Comparison of ENCODE assay signal across 8 cellular contexts in the genomic region with DNA sequence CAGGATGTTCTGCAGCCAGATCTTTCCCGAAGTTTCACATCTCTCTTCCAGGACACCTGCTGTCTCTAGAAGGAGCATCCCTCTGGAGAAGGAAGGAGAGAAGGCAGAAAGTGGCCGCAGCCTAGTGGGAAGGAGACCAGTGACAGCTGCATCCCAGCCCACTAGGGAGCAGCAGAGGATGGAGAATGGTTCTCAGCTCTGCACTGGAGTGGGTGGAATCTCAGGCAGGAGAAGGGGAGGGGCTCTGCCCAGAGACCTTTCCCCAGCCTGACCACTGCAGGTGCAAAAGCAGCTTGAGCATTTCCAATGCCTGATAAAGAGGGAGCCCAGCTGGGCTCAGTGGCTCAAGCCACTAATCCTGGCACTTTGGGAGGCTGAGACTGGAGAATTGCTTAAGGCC. TPM values are rescaled to one million over a fixed set of nuclear protein-coding genes. Genes with fewer than 3 reads are reported as not detected.
DNase-seq lines count a peak whose midpoint lies in the region; ATAC-seq and TF ChIP-seq lines count a peak whose summit lies in the region.

No MANE protein-coding gene starts in this region.

- H2AFZ ChIP-seq in Loucy (ENCODE audit: low read length) (no peak overlapping the region), PC-3 (ENCODE audit: low read length) (no peak overlapping the region)

- no peaks in the 10 kb centered on the region for H3K79me2 ChIP-seq in Loucy (ENCODE audit: insufficient read depth, low read length)
- no peaks in the 10 kb centered on the region for H3K79me2 ChIP-seq in PC-3 (ENCODE audit: low read length)

- H4K20me1 ChIP-seq in Loucy (ENCODE audit: insufficient read depth, low read length, poor library complexity, severe bottlenecking) (no peaks in the 10 kb centered on the region), PC-3 (ENCODE audit: low read length) (no peaks in the 10 kb centered on the region)

- no peak overlapping the region for H3K4me2 ChIP-seq in Loucy (ENCODE audit: low read depth, low read length, poor library complexity, severe bottlenecking)
- no peak overlapping the region for H3K4me2 ChIP-seq in PC-3 (ENCODE audit: low read length)

- DNase-seq in DMS79 treated with DMSO at 0.1 percent for 48 hours (lab: John Stamatoyannopoulos, UW) = peak; percentile 76
- DNase-seq in PC-3 = peak; percentile 77
- DNase-seq in ecto neural progenitor cell (ENCODE audit: low spot score) = peak; percentile 85
- peak in 1 of 2 experiments; percentile 81 for DNase-seq in mesothelial cell of epicardium (ENCODE audit: low spot score in 2 of 2, unreplicated experiment in 2 of 2)
- no peak for DNase-seq in cerebellar nuclear complex (lab: John Stamatoyannopoulos, UW)
- no peak for DNase-seq in activated CD4-positive, CD25-positive, alpha-beta regulatory T cell (lab: John Stamatoyannopoulos, UW)

- CTCF ChIA-PET in PC-3 (lab: Charles Lee) = interaction anchor here (0.6 to 1.6 kb wide), 3 partner anchors 32 to 316 kb away, joined by 4 to 11 read pairs (median 9); no protein-coding TSS in a partner anchor

- no peak overlapping the region for H3K27ac Mint-ChIP-seq in mesothelial cell of epicardium

- H3K36me3 ChIP-seq in Loucy (ENCODE audit: insufficient read depth, low read length) = no peaks in the 10 kb centered on the region
- no peaks in the 10 kb centered on the region; the same call in 1 of the 2 replicates for H3K36me3 ChIP-seq in PC-3 (ENCODE audit: low read depth, low read length)

- H3K36me3 Mint-ChIP-seq in mesothelial cell of epicardium = no peaks in the 10 kb centered on the region

- H3K9me2 ChIP-seq in Loucy (replicated peaks; ENCODE audit: low read depth, low read length) (no peaks in the 10 kb centered on the region), PC-3 (replicated peaks; ENCODE audit: low read length) (no peaks in the 10 kb centered on the region)

- peaks cover 26% of the 10 kb centered on the region for H3K4me1 Mint-ChIP-seq in mesothelial cell of epicardium

- H3F3A ChIP-seq in Loucy (ENCODE audit: low read depth) = no peaks in the 10 kb centered on the region
- no peaks in the 10 kb centered on the region for H3F3A ChIP-seq in PC-3 (ENCODE audit: low read length, unreplicated experiment)

- BruUV-seq in PC-3 (replicated peaks; lab: Mats Ljungman, UMichigan) = no TSS peak

- H3K9ac ChIP-seq in Loucy (ENCODE audit: low read depth, low read length, poor library complexity, severe bottlenecking) = no peak overlapping the region
- no peak overlapping the region for H3K9ac ChIP-seq in PC-3 (ENCODE audit: low read length)

- H3K27me3 ChIP-seq in Loucy (ENCODE audit: insufficient read depth, low read length, poor library complexity, severe bottlenecking) (no peaks in the 10 kb centered on the region), PC-3 (ENCODE audit: low read length) (peaks cover 53% of the 10 kb centered on the region)

- peak; percentile 93 for ATAC-seq in PC-3
- no peak for ATAC-seq in HG03354 (IDR thresholded peaks at IDR 0.05; ENCODE audit: poor library complexity, severe bottlenecking, unreplicated experiment)

- H3K27me3 Mint-ChIP-seq in mesothelial cell of epicardium (ENCODE audit: low read depth) = peaks cover 76% of the 10 kb centered on the region

- H3K27ac ChIP-seq in PC-3 (ENCODE audit: low read length) = no peak overlapping the region

- H3K9me3 Mint-ChIP-seq in mesothelial cell of epicardium = no peaks in the 10 kb centered on the region

- H3K4me1 ChIP-seq in Loucy (ENCODE audit: insufficient read depth, low read length, poor library complexity, severe bottlenecking) (peaks cover 26% of the 10 kb centered on the region), PC-3 (ENCODE audit: insufficient read depth, low read length) (peaks cover 5% of the 10 kb centered on the region; the same call in 1 of the 2 replicates)

- TF ChIP-seq CTCF in Loucy (conservative IDR thresholded peaks at IDR 0.05; ENCODE audit: low read length) (peak; percentile 79), PC-3 (conservative IDR thresholded peaks at IDR 0.05; ENCODE audit: low read depth, low read length) (peak; percentile 87), mesothelial cell of epicardium (IDR thresholded peaks at IDR 0.05; ENCODE audit: unreplicated experiment) (peak; percentile 68)

- POLR2A ChIA-PET in PC-3 (lab: Charles Lee; ENCODE audit: unreplicated experiment) = no interaction called here

- intact Hi-C loops in PC-3 (cut with micrococcal nuclease) = loop anchor here (5.0 kb wide), 1 partner anchor 420 kb away; the partner anchor contains the start of gene TOMM6

- H3K4me3 Mint-ChIP-seq in mesothelial cell of epicardium = no peak overlapping the region

- no peaks in the 10 kb centered on the region for H3K9me3 ChIP-seq in Loucy (ENCODE audit: insufficient read depth, low read depth, low read length)
- no peaks in the 10 kb centered on the region for H3K9me3 ChIP-seq in PC-3 (ENCODE audit: low read length)

- H3K4me3 ChIP-seq in Loucy (ENCODE audit: low read length, poor library complexity, severe bottlenecking) (no peak overlapping the region), PC-3 (ENCODE audit: low read length) (no peak overlapping the region)

RNA-seq across cellular contexts. Expression of gene NCR2, which starts 32.3 kb away (rescaled TPM):
- not detected in 2 replicates for total RNA-seq in PC-3 (2014; rRNA removed)
- not detected in 3 replicates for total RNA-seq in mesothelial cell of epicardium

Comparison
In these comparisons a context has a peak if more than half of its experiments do, and no peak if none do; other contexts are left out.
1. DNase-seq: peak in DMS79 treated with DMSO at 0.1 percent for 48 hours (single experiment), PC-3 (single experiment) and ecto neural progenitor cell (single experiment); none in cerebellar nuclear complex (0 of 2) and activated CD4-positive, CD25-positive, alpha-beta regulatory T cell (0 of 4).
2. Peak in every context shown above with its lines, with median percentiles within 50 percentile points of each other: CTCF ChIP-seq.